In genomic region chr7:12685550-12685949, GRCh38 we compare ENCODE assay signal across 8 cellular contexts. TPM values are rescaled to one million over a fixed set of nuclear protein-coding genes. Genes with fewer than 3 reads are reported as not detected.
DNase-seq lines count a peak whose midpoint lies in the region; ATAC-seq and TF ChIP-seq lines count a peak whose summit lies in the region.

No MANE protein-coding gene starts in this region.

- H3K27ac ChIP-seq in SK-N-SH (ENCODE audit: low read depth in 2 of 2, low read length in 1 of 2) (no peak overlapping the region), Peyer's patch (peak overlapping the region in 2 of 4 donors; percentile 88 to 92), adrenal gland (no peak overlapping the region), iPS DF 6.9 (ENCODE audit: low read length) (no peak overlapping the region)

- H3K4me2 ChIP-seq in SK-N-SH: no peak overlapping the region

- POLR2A ChIA-PET in SK-N-SH (lab: Yijun Ruan, JAX): interaction anchor here (0.6 kb wide), 1 partner anchor 189 kb away, joined by 3 read pairs; no protein-coding TSS in a partner anchor

- no peaks in the 10 kb centered on the region for H3K27me3 ChIP-seq in SK-N-SH (ENCODE audit: insufficient read depth)
- no peaks in the 10 kb centered on the region for H3K27me3 ChIP-seq in Peyer's patch
- no peaks in the 10 kb centered on the region for H3K27me3 ChIP-seq in adrenal gland
- no peaks in the 10 kb centered on the region for H3K27me3 ChIP-seq in iPS DF 6.9 (ENCODE audit: control insufficient read depth, insufficient read depth, low read length)

- intact Hi-C loops in adrenal gland (cut with DNase I): loop anchor here in 1 of 2 donors (10.0 kb wide), 1 partner anchor 579 kb away; no protein-coding TSS in a partner anchor

- DNase-seq in SK-N-SH (peak; percentile 27), Peyer's patch (peak in 2 of 3 donors; percentile 25 to 63), adrenal gland (peak in 4 of 7 donors; percentile 24 to 55 (median 30)), iPS DF 6.9 (ENCODE audit: low read depth, low spot score) (peak; percentile 68)
- DNase-seq in stimulated activated CD8-positive, alpha-beta memory T cell treated with anti-CD3 and anti-CD28 coated beads, Interleukin-12 subunit alpha, Interleukin-12 subunit beta, amount 100 ng/mL, for 1 hour (ENCODE audit: low read depth): peak; percentile 11

- 79% methylated on average over 13 of the region's 13 CpGs for WGBS in SK-N-SH (ENCODE audit: low lambda C conversion rate)
- 70 to 80% (median 78%) methylated on average over 13 of the region's 13 CpGs for WGBS in adrenal gland, 4 donors
- WGBS in iPS DF 6.9 (ENCODE audit: insufficient coverage, insufficient read length): no CpG with 5 or more reads among the region's 13 CpGs

- no peak for TF ChIP-seq EP300 in SK-N-SH (IDR thresholded peaks at IDR 0.05; ENCODE audit: borderline replicate concordance in 1 of 2, low read depth in 1 of 2, low read length in 1 of 2)

- no peak overlapping the region; the same call in 1 of the 2 replicates for H2AFZ ChIP-seq in SK-N-SH (ENCODE audit: low read depth)

- H3K9me2 ChIP-seq in SK-N-SH: no peaks in the 10 kb centered on the region

- TF ChIP-seq CTCF in SK-N-SH (IDR thresholded peaks at IDR 0.05) (peak; percentile 47), Peyer's patch (IDR thresholded peaks at IDR 0.05) (peak in 3 of 6 experiments; percentile 23 to 36 (median 32)), adrenal gland (IDR thresholded peaks at IDR 0.05) (peak in 3 of 6 experiments; percentile 8 to 43 (median 26))

- CTCF ChIA-PET in SK-N-SH (lab: Yijun Ruan, JAX): interaction anchor here (0.9 to 4.3 kb wide), 22 partner anchors 11 to 1108 kb away, joined by 3 to 71 read pairs (median 8); no protein-coding TSS in a partner anchor

- H3K9me3 ChIP-seq in SK-N-SH (no peaks in the 10 kb centered on the region), Peyer's patch (no peaks in the 10 kb centered on the region), adrenal gland (replicated peaks in 1 of 3) (no peaks in the 10 kb centered on the region), iPS DF 6.9 (ENCODE audit: control insufficient read depth, insufficient read depth, low read length) (no peaks in the 10 kb centered on the region)

- H3K4me1 ChIP-seq in SK-N-SH (ENCODE audit: control insufficient read depth in 1 of 2, insufficient read depth in 2 of 2, low read depth in 1 of 2, low read length in 1 of 2) (peaks cover 11 to 12% of the 10 kb centered on the region in 2 experiments; a peak in 3 of 4 replicates), Peyer's patch (no peaks in the 10 kb centered on the region), adrenal gland (replicated peaks in 1 of 2) (peaks cover 0 to 5% of the 10 kb centered on the region in 2 donors), iPS DF 6.9 (ENCODE audit: control insufficient read depth, insufficient read depth, low read length) (no peaks in the 10 kb centered on the region)

- H4K20me1 ChIP-seq in SK-N-SH (ENCODE audit: insufficient read depth): no peaks in the 10 kb centered on the region

- TF ChIP-seq RAD21 in SK-N-SH (IDR thresholded peaks at IDR 0.05; ENCODE audit: low read length): peak; percentile 55

- ATAC-seq in SK-N-SH treated with all-trans-retinoic acid at 6 μM for 48 hours (no peak), GM18519 (IDR thresholded peaks at IDR 0.05; ENCODE audit: low FRiP score, unreplicated experiment) (no peak), GM21447 (IDR thresholded peaks at IDR 0.05; ENCODE audit: unreplicated experiment) (no peak)

- no peak overlapping the region for H3K9ac ChIP-seq in SK-N-SH

- H3K36me3 ChIP-seq in SK-N-SH (replicated peaks in 1 of 2; ENCODE audit: control insufficient read depth in 1 of 2, insufficient read depth in 2 of 2, low read length in 1 of 2) (peaks cover 0 to 6% of the 10 kb centered on the region in 2 experiments), Peyer's patch (no peaks in the 10 kb centered on the region), adrenal gland (replicated peaks in 1 of 2) (no peaks in the 10 kb centered on the region), iPS DF 6.9 (ENCODE audit: control insufficient read depth, insufficient read depth, low read length) (no peaks in the 10 kb centered on the region; the same call in 1 of the 2 replicates)

- TF ChIP-seq POLR2A in Peyer's patch (IDR thresholded peaks at IDR 0.05) (no peak), adrenal gland (IDR thresholded peaks at IDR 0.05) (no peak)

- no peak overlapping the region for H3K4me3 ChIP-seq in SK-N-SH (ENCODE audit: low read depth in 2 of 2, low read length in 1 of 2)
- H3K4me3 ChIP-seq in Peyer's patch: no peak overlapping the region
- no peak overlapping the region for H3K4me3 ChIP-seq in adrenal gland
- H3K4me3 ChIP-seq in iPS DF 6.9 (ENCODE audit: low read length): no peak overlapping the region

- no peaks in the 10 kb centered on the region for H3F3A ChIP-seq in SK-N-SH (replicated peaks; ENCODE audit: insufficient read depth)

- H3K79me2 ChIP-seq in SK-N-SH (ENCODE audit: insufficient read depth): peaks cover 31% of the 10 kb centered on the region

TF ChIP-seq in SK-N-SH, 30 proteins besides CTCF, POLR2A, EP300 and RAD21 (continues in another document):
- TF ChIP-seq USF2 (IDR thresholded peaks at IDR 0.05; ENCODE audit: borderline replicate concordance, low read depth, low read length) (no peak), TCF12 (IDR thresholded peaks at IDR 0.05) (no peak), EZH2phosphoT487 (IDR thresholded peaks at IDR 0.05; ENCODE audit: borderline replicate concordance, low read depth) (no peak), RXRA (IDR thresholded peaks at IDR 0.05; ENCODE audit: borderline replicate concordance, low read depth) (no peak), NFIC (IDR thresholded peaks at IDR 0.05; ENCODE audit: borderline replicate concordance) (no peak), ZBTB33 (IDR thresholded peaks at IDR 0.05; ENCODE audit: borderline replicate concordance, low read depth) (no peak), FOXM1 (IDR thresholded peaks at IDR 0.05; ENCODE audit: low read depth) (no peak)

TF ChIP-seq in SK-N-SH treated with all-trans-retinoic acid at 6 μM for 48 hours, 23 proteins besides CTCF, POLR2A, EP300 and RAD21 (continues in another document):
- TF ChIP-seq PATZ1 (CRISPR knock-in tag; IDR thresholded peaks at IDR 0.05; ENCODE audit: borderline replicate concordance) (no peak), ZNF565 (CRISPR knock-in tag; conservative IDR thresholded peaks at IDR 0.05; ENCODE audit: low read depth) (no peak), ISL1 (CRISPR knock-in tag; IDR thresholded peaks at IDR 0.05) (no peak), RARB (CRISPR knock-in tag; IDR thresholded peaks at IDR 0.05) (no peak), ZC3H10 (CRISPR knock-in tag; IDR thresholded peaks at IDR 0.05) (no peak), CREB5 (CRISPR knock-in tag; IDR thresholded peaks at IDR 0.05; ENCODE audit: low read depth) (no peak), CSRNP3 (CRISPR knock-in tag; IDR thresholded peaks at IDR 0.05) (no peak), ZNF8 (CRISPR knock-in tag; IDR thresholded peaks at IDR 0.05) (no peak)

RNA-seq across cellular contexts. Expression of gene ARL4A, which starts 1.9 kb away (rescaled TPM):
- 5.5 and 6.5 TPM in 2 replicates for polyA plus RNA-seq in SK-N-SH (2012; rRNA removed)
- polyA plus RNA-seq in SK-N-SH (2012; cell fraction: cytosol; rRNA removed): 8.7 and 12.4 TPM in 2 replicates
- polyA plus RNA-seq in SK-N-SH (2012; cell fraction: nucleus; rRNA removed): 3.1 and 3.3 TPM in 2 replicates
- 100 to 1,000 TPM in 2 of 4 donors, 10 to 100 TPM in 2; 35.5 to 112 (median 85.6) TPM for total RNA-seq in Peyer's patch
- total RNA-seq in adrenal gland: 10 to 100 TPM in 4 of 8 donors, 1 to 10 TPM in 4; 8.9 to 27.8 (median 10.1) TPM
- 10 to 100 TPM in 1 of 3 donors, 1 to 10 TPM in 2; 7.7 to 12.4 (median 8.1) TPM for polyA plus RNA-seq in adrenal gland

Comparison
In these comparisons a context has a peak if more than half of its experiments do, and no peak if none do; other contexts are left out.
1. DNase-seq: peak in every context shown above with its lines; median percentile 68 in iPS DF 6.9; 44 in Peyer's patch; 30 in adrenal gland; 27 in SK-N-SH; 11 in stimulated activated CD8-positive, alpha-beta memory T cell treated with anti-CD3 and anti-CD28 coated beads, Interleukin-12 subunit alpha, Interleukin-12 subunit beta, amount 100 ng/mL, for 1 hour.